ENCODE assay signal across 12 cellular contexts in the genomic region with DNA sequence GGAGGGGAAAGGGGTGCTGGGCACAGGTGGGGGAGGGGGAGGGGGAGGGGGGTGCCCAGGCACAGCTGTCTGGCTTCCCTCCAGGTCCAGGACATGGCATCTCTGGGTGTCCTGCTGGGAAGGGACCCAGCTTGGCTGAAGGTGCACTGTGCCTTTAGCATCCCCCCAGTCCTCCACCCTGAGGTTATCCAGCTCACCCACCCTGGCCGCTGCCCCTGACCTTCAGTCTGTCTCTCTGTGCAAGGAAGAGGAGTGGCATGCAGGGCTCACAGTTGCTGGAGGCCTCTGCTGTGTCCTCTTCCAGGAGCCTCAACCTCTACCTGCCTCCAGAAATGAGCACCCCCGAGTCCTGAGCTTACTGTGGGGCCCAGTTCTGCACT. TPM values are rescaled to one million over a fixed set of nuclear protein-coding genes. Genes with fewer than 3 reads are reported as not detected.
A peak's percentile ranks its signal among the peaks of the same experiment; 100 is the strongest.
DNase-seq lines count a peak whose midpoint lies in the region; ATAC-seq and TF ChIP-seq lines count a peak whose summit lies in the region.
"Had no signal": no experiment of that assay in that cellular context is flagged by ENCODE, and none has a peak within 500 bp of the region (broad histone marks: within the 10 kb centered on the region; RNA-seq: fewer than 3 reads in every experiment).

No MANE protein-coding gene starts in this region.

- H3K4me1 ChIP-seq in mesendoderm (ENCODE audit: control insufficient read depth, low read depth, low read length): peaks cover 5% of the 10 kb centered on the region
- H3K4me1 ChIP-seq in transverse colon: peaks cover 0 to 24% (median 14%) of the 10 kb centered on the region in 4 donors

- no peak overlapping the region for H4K8ac ChIP-seq in mesendoderm (ENCODE audit: low read depth, low read length)

- H3K9me3 Mint-ChIP-seq in activated T-cell treated with anti-CD3 and anti-CD28 coated beads, Interleukin-2, amount 50 U/mL, for 4 hours: no peaks in the 10 kb centered on the region

- H2BK5ac ChIP-seq in mesendoderm (ENCODE audit: low read length): no peak overlapping the region

- no peak for TF ChIP-seq CTCF in transverse colon (IDR thresholded peaks at IDR 0.05)

- no peak for TF ChIP-seq EP300 in transverse colon (IDR thresholded peaks at IDR 0.05; ENCODE audit: low read depth)

- H3K36me3 ChIP-seq in mesendoderm (ENCODE audit: control insufficient read depth, insufficient read depth, low read length): no peaks in the 10 kb centered on the region
- H3K36me3 ChIP-seq in transverse colon: no peaks in the 10 kb centered on the region
- H3K36me3 ChIP-seq: heart right ventricle, MG63 had no signal

- H3K27me3 Mint-ChIP-seq in activated T-cell treated with anti-CD3 and anti-CD28 coated beads, Interleukin-2, amount 50 U/mL, for 4 hours (ENCODE audit: low read depth): no peaks in the 10 kb centered on the region
- H3K27me3 Mint-ChIP-seq in T-helper 17 cell: no peaks in the 10 kb centered on the region

- H3K36me3 Mint-ChIP-seq in activated T-cell treated with anti-CD3 and anti-CD28 coated beads, Interleukin-2, amount 50 U/mL, for 4 hours (ENCODE audit: insufficient read depth): no peaks in the 10 kb centered on the region
- H3K36me3 Mint-ChIP-seq in T-helper 17 cell (ENCODE audit: low read depth): no peaks in the 10 kb centered on the region

- H3K4me3 Mint-ChIP-seq in activated T-cell treated with anti-CD3 and anti-CD28 coated beads, Interleukin-2, amount 50 U/mL, for 4 hours: no peak overlapping the region
- H3K4me3 Mint-ChIP-seq in T-helper 17 cell: peak overlapping the region; percentile 56

- TF ChIP-seq POLR2A in transverse colon (IDR thresholded peaks at IDR 0.05): no peak

- intact Hi-C loops in transverse colon (cut with DNase I; ENCODE audit: low total_unique reads): no loop called here

- no CpG with 5 or more reads among the region's 2 CpGs for WGBS in mesendoderm (ENCODE audit: extremely low coverage, insufficient coverage, low lambda C conversion rate)
- WGBS in transverse colon (ENCODE audit: low coverage in 1 of 2), 2 donors: 62% methylated on average over 2 of the region's 2 CpGs; no CpG with 5 or more reads in 1 of the 2 donors

- peak overlapping the region; percentile 80 for H3K23ac ChIP-seq in mesendoderm (ENCODE audit: low read length)

- no peak overlapping the region for H3K27ac Mint-ChIP-seq in T-helper 17 cell

- peaks cover 18% of the 10 kb centered on the region for H3K4me1 Mint-ChIP-seq in activated T-cell treated with anti-CD3 and anti-CD28 coated beads, Interleukin-2, amount 50 U/mL, for 4 hours (ENCODE audit: low read depth)
- H3K4me1 Mint-ChIP-seq in T-helper 17 cell: peaks cover 27% of the 10 kb centered on the region

- H3K27ac ChIP-seq in mesendoderm (ENCODE audit: low read depth, low read length) (no peak overlapping the region), transverse colon (no peak overlapping the region)

- H3K4me3 ChIP-seq in mesendoderm (ENCODE audit: low read length): no peak overlapping the region
- no peak overlapping the region for H3K4me3 ChIP-seq in transverse colon
- H3K4me3 ChIP-seq: MG63 had no signal

- H3K27me3 ChIP-seq in mesendoderm (ENCODE audit: insufficient read depth, low read length, poor library complexity) (no peaks in the 10 kb centered on the region), transverse colon (no peaks in the 10 kb centered on the region)
- H3K27me3 ChIP-seq: MG63 had no signal

- H3K79me2 ChIP-seq in mesendoderm (ENCODE audit: control insufficient read depth, insufficient read depth, low read length): no peaks in the 10 kb centered on the region

- no peak overlapping the region for H2BK15ac ChIP-seq in mesendoderm (replicated peaks; ENCODE audit: low read depth)

- no peak overlapping the region for H3K4me2 ChIP-seq in mesendoderm (ENCODE audit: low read length)

- no peak overlapping the region for H3K56ac ChIP-seq in mesendoderm (ENCODE audit: low read length)

- no peak overlapping the region for H4K5ac ChIP-seq in mesendoderm (ENCODE audit: low read length)

- peak overlapping the region; percentile 28 for H3K4ac ChIP-seq in mesendoderm (ENCODE audit: low read depth, low read length)

- in situ Hi-C loops in transverse colon (cut with MboI; ENCODE audit: low pct_ligation_motif_present in 1 of 4, low pct_unique_long_range_greater_than_20kb in 1 of 4, low sequenced_read_pairs in 3 of 4): no loop called here

- H3K18ac ChIP-seq in mesendoderm (ENCODE audit: low read length): no peak overlapping the region

- peak; percentile 15 for DNase-seq in activated T-cell treated with anti-CD3 and anti-CD28 coated beads, Interleukin-2, amount 50 U/mL, for 1 hour
- no peak for DNase-seq in activated T-cell treated with anti-CD3 and anti-CD28 coated beads, Interleukin-2, amount 50 U/mL, for 4 hours
- DNase-seq in T-helper 17 cell: no peak
- no peak for DNase-seq in mesendoderm
- peak; percentile 9 for DNase-seq in transverse colon
- no peak for DNase-seq in UCSD-AML1 (lab: John Stamatoyannopoulos, UW; ENCODE audit: unreplicated experiment)
- no peak for DNase-seq in RPMI8226
- DNase-seq: central memory CD4-positive, alpha-beta T cell; NCI-H1694 had no signal

- peak overlapping the region; percentile 82 for H2AK5ac ChIP-seq in mesendoderm (ENCODE audit: low read length)

- no peak for ATAC-seq in activated T-cell treated with anti-CD3 and anti-CD28 coated beads, Interleukin-2, amount 50 U/mL, for 4 hours
- no peak for ATAC-seq in T-helper 17 cell
- ATAC-seq in GM21529 (IDR thresholded peaks at IDR 0.05; ENCODE audit: unreplicated experiment): no peak

- no peaks in the 10 kb centered on the region for H3K79me1 ChIP-seq in mesendoderm (ENCODE audit: low read length)

- H3K9ac ChIP-seq in mesendoderm (ENCODE audit: low read length): no peak overlapping the region

- no peak overlapping the region for H2BK120ac ChIP-seq in mesendoderm (ENCODE audit: low read depth, low read length)

- H3K9me3 ChIP-seq in T-helper 17 cell (ENCODE audit: control insufficient read depth, low read length, poor library complexity, severe bottlenecking): no peaks in the 10 kb centered on the region
- H3K9me3 ChIP-seq in transverse colon: no peaks in the 10 kb centered on the region
- H3K9me3 ChIP-seq: MG63 had no signal

RNA-seq across cellular contexts. Expression of a gene that starts 9.4 kb away (rescaled TPM):
- 100 to 1,000 TPM in 1 of 3 donors, 10 to 100 TPM in 2; 74.9 to 101 (median 83.7) TPM for total RNA-seq in activated T-cell treated with anti-CD3 and anti-CD28 coated beads, Interleukin-2, amount 50 U/mL, for 4 hours
- total RNA-seq in T-helper 17 cell (10 to 100 TPM; 79.6 to 83.2 TPM), transverse colon (1,000 to 10,000 TPM in 2 of 4 donors, 100 to 1,000 TPM in 2; 548 to 1,794 (median 1,176) TPM)
- polyA plus RNA-seq in mesendoderm (2013, experiment 1 of 2): 76.3 TPM
- polyA plus RNA-seq in mesendoderm (2013, experiment 2 of 2): 77.1 TPM

RNA-seq across cellular contexts. Expression of a gene that starts 22.7 kb away (rescaled TPM):
- under 1 TPM; 0.33 to 0.53 (median 0.33) TPM for total RNA-seq in activated T-cell treated with anti-CD3 and anti-CD28 coated beads, Interleukin-2, amount 50 U/mL, for 4 hours
- total RNA-seq in T-helper 17 cell (under 1 TPM; 0.78 to 0.90 TPM), transverse colon (10 to 100 TPM in 1 of 4 donors, 1 to 10 TPM in 2, under 1 TPM in 1; 0.68 to 13.5 (median 1.3) TPM)
- 0.04 TPM for polyA plus RNA-seq in mesendoderm (2013, experiment 1 of 2)
- 0.01 TPM for polyA plus RNA-seq in mesendoderm (2013, experiment 2 of 2)

Comparison
In these comparisons a context has a peak if more than half of its experiments do, and no peak if none do; other contexts are left out.
1. DNase-seq: peak in activated T-cell treated with anti-CD3 and anti-CD28 coated beads, Interleukin-2, amount 50 U/mL, for 1 hour (single experiment) and transverse colon (single experiment); none in activated T-cell treated with anti-CD3 and anti-CD28 coated beads, Interleukin-2, amount 50 U/mL, for 4 hours (single experiment), T-helper 17 cell (0 of 3), mesendoderm (single experiment), UCSD-AML1 (single experiment) and RPMI8226 (single experiment).
2. RNA of a gene that starts 9.4 kb away (total RNA-seq): 548 to 1,794 TPM in transverse colon; 74.9 to 101 TPM in activated T-cell treated with anti-CD3 and anti-CD28 coated beads, Interleukin-2, amount 50 U/mL, for 4 hours and 79.6 to 83.2 TPM in T-helper 17 cell; every median in the first group is over 4 times any median in the second.